Comparison of ENCODE assay signal across 9 cellular contexts in genomic region chr9:81522721-81523551, GRCh38.
DNase-seq lines count a peak whose midpoint lies in the region; ATAC-seq, FAIRE-seq and TF ChIP-seq lines count a peak whose summit lies in the region.
"Had no signal": no experiment of that assay in that cellular context is flagged by ENCODE, and none has a peak within 500 bp of the region (broad histone marks: within the 10 kb centered on the region; RNA-seq: fewer than 3 reads in every experiment).

No MANE protein-coding gene starts in this region.

- H3K4me1 ChIP-seq in Loucy (ENCODE audit: insufficient read depth, low read length, poor library complexity, severe bottlenecking), result peaks cover 3% of the 10 kb centered on the region
- peaks cover 0 to 11% (median 0%) of the 10 kb centered on the region in 9 donors for H3K4me1 ChIP-seq in heart right ventricle

- H2AFZ ChIP-seq in Loucy (ENCODE audit: low read length), result peak overlapping the region; percentile 90

- intact Hi-C loops in heart right ventricle (cut with DNase I), result loop anchor here (1.0 to 10.0 kb wide), 11 partner anchors 162 to 1442 kb away; partner anchors contain the start of gene TLE1 (in 4 of the 10)

- H3K9ac ChIP-seq in Loucy (ENCODE audit: low read depth, low read length, poor library complexity, severe bottlenecking), result no peak overlapping the region

- H3K9me2 ChIP-seq in Loucy (replicated peaks; ENCODE audit: low read depth, low read length), result no peaks in the 10 kb centered on the region

- TF ChIP-seq CTCF in Loucy (conservative IDR thresholded peaks at IDR 0.05; ENCODE audit: low read length) (peak; percentile 91), heart right ventricle (IDR thresholded peaks at IDR 0.05) (peak; percentile 47 to 80 (median 67)), retinal pigment epithelial cell (conservative IDR thresholded peaks at IDR 0.05; ENCODE audit: low read depth, low read length) (peak; percentile 65)

- H3K27ac ChIP-seq in heart right ventricle, result no peak overlapping the region

- no peaks in the 10 kb centered on the region for H3K27me3 ChIP-seq in Loucy (ENCODE audit: insufficient read depth, low read length, poor library complexity, severe bottlenecking)
- H3K27me3 ChIP-seq in heart right ventricle, result no peaks in the 10 kb centered on the region

- WGBS in heart right ventricle, 2 donors, result 36 to 50% methylated on average over 8 of the region's 8 CpGs

- H3K79me2 ChIP-seq in Loucy (ENCODE audit: insufficient read depth, low read length), result no peaks in the 10 kb centered on the region

- H3K9me3 ChIP-seq in Loucy (ENCODE audit: insufficient read depth, low read depth, low read length), result no peaks in the 10 kb centered on the region
- H3K9me3 ChIP-seq in heart right ventricle, result no peaks in the 10 kb centered on the region

- H3K36me3 ChIP-seq in Loucy (ENCODE audit: insufficient read depth, low read length), result no peaks in the 10 kb centered on the region
- H3K36me3 ChIP-seq in heart right ventricle, result no peaks in the 10 kb centered on the region

- H3F3A ChIP-seq in Loucy (ENCODE audit: low read depth), result no peaks in the 10 kb centered on the region

- ATAC-seq in GM19023 (IDR thresholded peaks at IDR 0.05; ENCODE audit: unreplicated experiment), result peak; percentile 54
- ATAC-seq in heart right ventricle, result peak in 7 of 8 donors; percentile 64 to 84 (median 73)
- ATAC-seq in HG03520 (IDR thresholded peaks at IDR 0.05; ENCODE audit: unreplicated experiment), result no peak

- H3K4me3 ChIP-seq in Loucy (ENCODE audit: low read length, poor library complexity, severe bottlenecking), result peak overlapping the region; percentile 56
- peak overlapping the region in 1 of 10 donors; percentile 3 for H3K4me3 ChIP-seq in heart right ventricle
- H3K4me3 ChIP-seq in retinal pigment epithelial cell (ENCODE audit: low read length), result no peak overlapping the region

- peak overlapping the region; percentile 53 for H3K4me2 ChIP-seq in Loucy (ENCODE audit: low read depth, low read length, poor library complexity, severe bottlenecking)

- DNase-seq in ACHN (peak; percentile 74), heart right ventricle (peak in 1 of 2 donors; percentile 23), retinal pigment epithelial cell (ENCODE audit: low read depth) (no peak), NCI-H187 treated with DMSO at 0.1 percent for 48 hours (lab: John Stamatoyannopoulos, UW) (no peak)

- no peaks in the 10 kb centered on the region for H4K20me1 ChIP-seq in Loucy (ENCODE audit: insufficient read depth, low read length, poor library complexity, severe bottlenecking)

- FAIRE-seq in TTC549 (lab: Jason Lieb, UNC), result peak; percentile 34
- FAIRE-seq: GM18507 had no signal

- in situ Hi-C loops in ACHN (cut with HindIII; ENCODE audit: low pct_ligation_motif_present, low pct_unique_long_range_greater_than_20kb, low sequenced_read_pairs), result no loop called here
